In the genomic region with DNA sequence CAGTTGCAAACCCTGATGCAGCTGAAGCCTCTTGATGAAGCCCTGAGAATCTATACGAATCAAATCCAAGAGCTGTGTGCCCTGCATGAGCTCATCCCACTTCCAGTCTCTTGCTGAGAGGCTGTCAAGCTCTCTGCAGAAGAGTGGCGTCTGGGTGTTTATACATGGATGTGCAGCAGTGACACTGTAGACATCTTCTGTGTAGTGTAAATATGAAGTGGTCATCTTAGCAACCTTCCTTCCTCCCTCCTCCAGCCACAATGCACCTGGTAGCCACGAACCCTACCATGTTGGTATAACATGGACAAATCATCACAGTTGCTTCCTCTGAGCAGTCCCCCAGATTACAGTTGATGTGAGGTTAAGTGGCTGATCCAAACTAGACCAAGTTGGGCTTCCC, we compare ENCODE assay signal across 2 cellular contexts.
TF ChIP-seq lines count a peak whose summit lies in the region.

No MANE protein-coding gene starts in this region.

TF ChIP-seq in IMR-90, 13 proteins besides CTCF, POLR2A, EP300 and RAD21 (continued from another document):
- TF ChIP-seq, protein P1, sequence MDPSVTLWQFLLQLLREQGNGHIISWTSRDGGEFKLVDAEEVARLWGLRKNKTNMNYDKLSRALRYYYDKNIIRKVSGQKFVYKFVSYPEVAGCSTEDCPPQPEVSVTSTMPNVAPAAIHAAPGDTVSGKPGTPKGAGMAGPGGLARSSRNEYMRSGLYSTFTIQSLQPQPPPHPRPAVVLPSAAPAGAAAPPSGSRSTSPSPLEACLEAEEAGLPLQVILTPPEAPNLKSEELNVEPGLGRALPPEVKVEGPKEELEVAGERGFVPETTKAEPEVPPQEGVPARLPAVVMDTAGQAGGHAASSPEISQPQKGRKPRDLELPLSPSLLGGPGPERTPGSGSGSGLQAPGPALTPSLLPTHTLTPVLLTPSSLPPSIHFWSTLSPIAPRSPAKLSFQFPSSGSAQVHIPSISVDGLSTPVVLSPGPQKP (IDR thresholded peaks at IDR 0.05; ENCODE audit: borderline replicate concordance, low read depth, low read length), result no peak
- TF ChIP-seq CEBPB (IDR thresholded peaks at IDR 0.05; ENCODE audit: low read depth, low read length) (no peak), MAFK (IDR thresholded peaks at IDR 0.05; ENCODE audit: low read depth, low read length) (no peak), NFE2L2 (IDR thresholded peaks at IDR 0.05; ENCODE audit: low read depth, low read length) (no peak), RCOR1 (IDR thresholded peaks at IDR 0.05; ENCODE audit: insufficient replicate concordance, low read length) (no peak), BHLHE40 (IDR thresholded peaks at IDR 0.05; ENCODE audit: low read depth, low read length) (no peak), SMC3 (IDR thresholded peaks at IDR 0.05; ENCODE audit: low read depth, low read length) (no peak), MAZ (IDR thresholded peaks at IDR 0.05; ENCODE audit: borderline replicate concordance, low read depth, low read length) (no peak), RFX5 (IDR thresholded peaks at IDR 0.05; ENCODE audit: low read depth, low read length) (no peak), CHD1 (IDR thresholded peaks at IDR 0.05; ENCODE audit: low read depth, low read length) (no peak)
- TF ChIP-seq, protein P2, sequence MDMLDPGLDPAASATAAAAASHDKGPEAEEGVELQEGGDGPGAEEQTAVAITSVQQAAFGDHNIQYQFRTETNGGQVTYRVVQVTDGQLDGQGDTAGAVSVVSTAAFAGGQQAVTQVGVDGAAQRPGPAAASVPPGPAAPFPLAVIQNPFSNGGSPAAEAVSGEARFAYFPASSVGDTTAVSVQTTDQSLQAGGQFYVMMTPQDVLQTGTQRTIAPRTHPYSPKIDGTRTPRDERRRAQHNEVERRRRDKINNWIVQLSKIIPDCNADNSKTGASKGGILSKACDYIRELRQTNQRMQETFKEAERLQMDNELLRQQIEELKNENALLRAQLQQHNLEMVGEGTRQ (IDR thresholded peaks at IDR 0.05; ENCODE audit: low read depth, low read length), result no peak
TF ChIP-seq in IMR-90: peak in this region for 0.

TF ChIP-seq in neural cell, 6 proteins besides CTCF, POLR2A, EP300 and RAD21:
- TF ChIP-seq, protein P3, sequence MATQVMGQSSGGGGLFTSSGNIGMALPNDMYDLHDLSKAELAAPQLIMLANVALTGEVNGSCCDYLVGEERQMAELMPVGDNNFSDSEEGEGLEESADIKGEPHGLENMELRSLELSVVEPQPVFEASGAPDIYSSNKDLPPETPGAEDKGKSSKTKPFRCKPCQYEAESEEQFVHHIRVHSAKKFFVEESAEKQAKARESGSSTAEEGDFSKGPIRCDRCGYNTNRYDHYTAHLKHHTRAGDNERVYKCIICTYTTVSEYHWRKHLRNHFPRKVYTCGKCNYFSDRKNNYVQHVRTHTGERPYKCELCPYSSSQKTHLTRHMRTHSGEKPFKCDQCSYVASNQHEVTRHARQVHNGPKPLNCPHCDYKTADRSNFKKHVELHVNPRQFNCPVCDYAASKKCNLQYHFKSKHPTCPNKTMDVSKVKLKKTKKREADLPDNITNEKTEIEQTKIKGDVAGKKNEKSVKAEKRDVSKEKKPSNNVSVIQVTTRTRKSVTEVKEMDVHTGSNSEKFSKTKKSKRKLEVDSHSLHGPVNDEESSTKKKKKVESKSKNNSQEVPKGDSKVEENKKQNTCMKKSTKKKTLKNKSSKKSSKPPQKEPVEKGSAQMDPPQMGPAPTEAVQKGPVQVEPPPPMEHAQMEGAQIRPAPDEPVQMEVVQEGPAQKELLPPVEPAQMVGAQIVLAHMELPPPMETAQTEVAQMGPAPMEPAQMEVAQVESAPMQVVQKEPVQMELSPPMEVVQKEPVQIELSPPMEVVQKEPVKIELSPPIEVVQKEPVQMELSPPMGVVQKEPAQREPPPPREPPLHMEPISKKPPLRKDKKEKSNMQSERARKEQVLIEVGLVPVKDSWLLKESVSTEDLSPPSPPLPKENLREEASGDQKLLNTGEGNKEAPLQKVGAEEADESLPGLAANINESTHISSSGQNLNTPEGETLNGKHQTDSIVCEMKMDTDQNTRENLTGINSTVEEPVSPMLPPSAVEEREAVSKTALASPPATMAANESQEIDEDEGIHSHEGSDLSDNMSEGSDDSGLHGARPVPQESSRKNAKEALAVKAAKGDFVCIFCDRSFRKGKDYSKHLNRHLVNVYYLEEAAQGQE (IDR thresholded peaks at IDR 0.05; ENCODE audit: borderline replicate concordance), result no peak
- peak; percentile 63 for TF ChIP-seq POLR2AphosphoS5 (IDR thresholded peaks at IDR 0.05)
